Comparison of ENCODE assay signal across 9 cellular contexts in the genomic region with DNA sequence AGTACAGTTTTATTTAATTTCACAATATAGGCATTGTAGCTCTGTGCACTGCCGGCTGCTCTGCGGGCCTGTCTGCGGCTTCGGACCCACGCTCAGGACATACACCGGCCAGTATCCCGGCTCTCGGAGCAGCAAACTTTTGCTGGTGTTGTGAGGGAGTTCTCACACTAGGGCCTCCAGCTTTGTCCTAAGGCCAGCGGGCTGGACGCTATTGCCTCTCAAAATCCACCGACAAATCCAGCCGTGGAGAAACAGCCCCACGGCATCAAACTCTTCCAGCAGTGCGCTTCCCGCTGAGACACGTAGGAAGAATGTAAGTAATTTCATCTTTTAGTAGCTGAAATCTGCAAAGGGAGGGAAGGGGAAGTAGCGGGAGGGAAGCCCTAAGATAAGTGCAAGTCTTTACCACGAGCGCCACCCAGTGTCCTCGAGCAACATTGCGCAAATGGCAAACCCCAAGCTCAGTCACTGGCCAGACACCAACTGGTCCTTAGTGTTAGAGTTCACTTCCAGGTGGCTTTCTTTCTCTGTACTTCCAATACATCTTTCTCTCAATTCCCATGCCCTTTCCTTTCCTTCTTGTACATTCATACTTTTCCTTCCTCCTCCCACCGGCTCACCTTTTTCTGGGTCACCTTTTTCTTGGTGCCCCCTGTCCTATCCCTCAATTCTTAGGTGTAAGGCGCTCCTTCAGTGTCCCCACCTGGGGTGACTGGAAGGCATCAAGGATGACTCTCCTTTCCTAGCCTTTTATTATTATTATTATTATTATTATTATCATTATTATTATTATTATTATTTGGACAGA. TPM values are rescaled to one million over a fixed set of nuclear protein-coding genes. Genes with fewer than 3 reads are reported as not detected.
DNase-seq lines count a peak whose midpoint lies in the region; ATAC-seq and TF ChIP-seq lines count a peak whose summit lies in the region.
"Had no signal": no experiment of that assay in that cellular context is flagged by ENCODE, and none has a peak within 500 bp of the region (broad histone marks: within the 10 kb centered on the region; RNA-seq: fewer than 3 reads in every experiment).

No MANE protein-coding gene starts in this region.

- ATAC-seq in GM19468 (IDR thresholded peaks at IDR 0.05; ENCODE audit: extremely low read depth, unreplicated experiment), result peak; percentile 66
- ATAC-seq in activated T-helper 17 cell treated with anti-CD3 and anti-CD28 coated beads, Interleukin-2, amount 50 U/mL, for 72 hours (replicated peaks), result peak; percentile 75

- no peak overlapping the region for H3K27ac Mint-ChIP-seq in activated T-helper 17 cell treated with anti-CD3 and anti-CD28 coated beads, Interleukin-2, amount 50 U/mL, for 72 hours

- peaks cover 10% of the 10 kb centered on the region for H3K36me3 Mint-ChIP-seq in activated T-helper 17 cell treated with anti-CD3 and anti-CD28 coated beads, Interleukin-2, amount 50 U/mL, for 72 hours (ENCODE audit: low read depth)

- TF ChIP-seq POLR2A in Peyer's patch (IDR thresholded peaks at IDR 0.05), result no peak
- no peak for TF ChIP-seq POLR2A in suprapubic skin (IDR thresholded peaks at IDR 0.05)

- H3K9me3 Mint-ChIP-seq in activated T-helper 17 cell treated with anti-CD3 and anti-CD28 coated beads, Interleukin-2, amount 50 U/mL, for 72 hours, result no peaks in the 10 kb centered on the region

- DNase-seq in D341Med (ENCODE audit: low spot score) (peak; percentile 79), HT-29 (ENCODE audit: low spot score) (peak; percentile 87), Peyer's patch (peak; percentile 42 to 74 (median 72)), fibroblast of the conjunctiva (ENCODE audit: low read depth) (peak; percentile 74), suprapubic skin (ENCODE audit: low spot score in 2 of 2) (peak in 1 of 2 donors; percentile 84)

- TF ChIP-seq CTCF in Peyer's patch (IDR thresholded peaks at IDR 0.05) (peak; percentile 20 to 70 (median 64)), suprapubic skin (IDR thresholded peaks at IDR 0.05) (peak; percentile 63 to 83)

- peaks cover 0 to 40% of the 10 kb centered on the region in 2 donors for H3K27me3 ChIP-seq in Peyer's patch
- H3K27me3 ChIP-seq in neuron (ENCODE audit: insufficient read depth, low read length), result peaks cover 52% of the 10 kb centered on the region
- H3K27me3 ChIP-seq in suprapubic skin, result peaks cover 47% of the 10 kb centered on the region

- H3K27ac ChIP-seq in Peyer's patch (no peak overlapping the region), suprapubic skin (no peak overlapping the region)

- H2AFZ ChIP-seq in neuron (ENCODE audit: low read depth, low read length), result no peak overlapping the region

- no peaks in the 10 kb centered on the region for H3K36me3 ChIP-seq in Peyer's patch
- no peaks in the 10 kb centered on the region for H3K36me3 ChIP-seq in neuron (ENCODE audit: insufficient read depth, low read length)
- H3K36me3 ChIP-seq in suprapubic skin, result no peaks in the 10 kb centered on the region

- H3K4me3 Mint-ChIP-seq in activated T-helper 17 cell treated with anti-CD3 and anti-CD28 coated beads, Interleukin-2, amount 50 U/mL, for 72 hours, result peak overlapping the region; percentile 74

- WGBS in suprapubic skin, result 9% methylated on average over 10 of the region's 23 CpGs

- H3K4me1 ChIP-seq in Peyer's patch (peaks cover 0 to 23% (median 2%) of the 10 kb centered on the region in 4 donors), neuron (ENCODE audit: insufficient read depth, low read length) (peaks cover 2% of the 10 kb centered on the region), suprapubic skin (peaks cover 50% of the 10 kb centered on the region)

- H3K27me3 Mint-ChIP-seq in activated T-helper 17 cell treated with anti-CD3 and anti-CD28 coated beads, Interleukin-2, amount 50 U/mL, for 72 hours, result peaks cover 71% of the 10 kb centered on the region

- H3K4me3 ChIP-seq in Peyer's patch, result peak overlapping the region in 3 of 4 donors; percentile 20 to 34 (median 32)
- peak overlapping the region; percentile 10 for H3K4me3 ChIP-seq in neuron (ENCODE audit: low read length)
- H3K4me3 ChIP-seq in suprapubic skin, result peak overlapping the region; percentile 44

- no peaks in the 10 kb centered on the region for H3K9me3 ChIP-seq in Peyer's patch
- no peaks in the 10 kb centered on the region for H3K9me3 ChIP-seq in neuron (ENCODE audit: low read length)
- H3K9me3 ChIP-seq in suprapubic skin, result no peaks in the 10 kb centered on the region

- peaks cover 28% of the 10 kb centered on the region for H3K4me1 Mint-ChIP-seq in activated T-helper 17 cell treated with anti-CD3 and anti-CD28 coated beads, Interleukin-2, amount 50 U/mL, for 72 hours

- TF ChIP-seq EP300 in suprapubic skin (IDR thresholded peaks at IDR 0.05), result no peak

RNA-seq across cellular contexts. Expression of a gene that starts 3.0 kb away (rescaled TPM):
- not detected in 2 replicates for total RNA-seq in HT-29 (2014; rRNA removed; shearing (Covaris generic))
- not detected for total RNA-seq in Peyer's patch
- total RNA-seq in activated T-helper 17 cell treated with anti-CD3 and anti-CD28 coated beads, Interleukin-2, amount 50 U/mL, for 72 hours, result not detected
- 10 to 100 TPM; 14.2 to 39.4 (median 31.5) TPM for total RNA-seq in suprapubic skin

RNA-seq across cellular contexts. Expression of a gene that starts 22.3 kb away (rescaled TPM):
- not detected in 2 replicates for total RNA-seq in HT-29 (2014; rRNA removed; shearing (Covaris generic))
- not detected for total RNA-seq in Peyer's patch
- total RNA-seq in activated T-helper 17 cell treated with anti-CD3 and anti-CD28 coated beads, Interleukin-2, amount 50 U/mL, for 72 hours, result not detected
- 1 to 10 TPM in 3 of 4 donors, under 1 TPM in 1; 0.98 to 3.0 (median 1.1) TPM for total RNA-seq in suprapubic skin
- total RNA-seq: subcutaneous adipose tissue had no signal

Comparison
In these comparisons a context has a peak if more than half of its experiments do, and no peak if none do; other contexts are left out.
1. RNA of a gene that starts 3.0 kb away (total RNA-seq): 14.2 to 39.4 TPM in suprapubic skin; not detected in HT-29, not detected in Peyer's patch and not detected in activated T-helper 17 cell treated with anti-CD3 and anti-CD28 coated beads, Interleukin-2, amount 50 U/mL, for 72 hours; every median in the first group is over 10 times any median in the second.
2. Peak in every context shown above with its lines, with median percentiles within 50 percentile points of each other: H3K4me3 ChIP-seq.